1 cellular context compared by ENCODE assay signal in genomic region chr2:45898819-45899218, GRCh38.
TF ChIP-seq lines count a peak whose summit lies in the region.

No MANE protein-coding gene starts in this region.

TF ChIP-seq in SK-N-SH treated with all-trans-retinoic acid at 6 μM for 48 hours, 23 proteins besides CTCF, POLR2A, EP300 and RAD21:
- TF ChIP-seq, protein P1, sequence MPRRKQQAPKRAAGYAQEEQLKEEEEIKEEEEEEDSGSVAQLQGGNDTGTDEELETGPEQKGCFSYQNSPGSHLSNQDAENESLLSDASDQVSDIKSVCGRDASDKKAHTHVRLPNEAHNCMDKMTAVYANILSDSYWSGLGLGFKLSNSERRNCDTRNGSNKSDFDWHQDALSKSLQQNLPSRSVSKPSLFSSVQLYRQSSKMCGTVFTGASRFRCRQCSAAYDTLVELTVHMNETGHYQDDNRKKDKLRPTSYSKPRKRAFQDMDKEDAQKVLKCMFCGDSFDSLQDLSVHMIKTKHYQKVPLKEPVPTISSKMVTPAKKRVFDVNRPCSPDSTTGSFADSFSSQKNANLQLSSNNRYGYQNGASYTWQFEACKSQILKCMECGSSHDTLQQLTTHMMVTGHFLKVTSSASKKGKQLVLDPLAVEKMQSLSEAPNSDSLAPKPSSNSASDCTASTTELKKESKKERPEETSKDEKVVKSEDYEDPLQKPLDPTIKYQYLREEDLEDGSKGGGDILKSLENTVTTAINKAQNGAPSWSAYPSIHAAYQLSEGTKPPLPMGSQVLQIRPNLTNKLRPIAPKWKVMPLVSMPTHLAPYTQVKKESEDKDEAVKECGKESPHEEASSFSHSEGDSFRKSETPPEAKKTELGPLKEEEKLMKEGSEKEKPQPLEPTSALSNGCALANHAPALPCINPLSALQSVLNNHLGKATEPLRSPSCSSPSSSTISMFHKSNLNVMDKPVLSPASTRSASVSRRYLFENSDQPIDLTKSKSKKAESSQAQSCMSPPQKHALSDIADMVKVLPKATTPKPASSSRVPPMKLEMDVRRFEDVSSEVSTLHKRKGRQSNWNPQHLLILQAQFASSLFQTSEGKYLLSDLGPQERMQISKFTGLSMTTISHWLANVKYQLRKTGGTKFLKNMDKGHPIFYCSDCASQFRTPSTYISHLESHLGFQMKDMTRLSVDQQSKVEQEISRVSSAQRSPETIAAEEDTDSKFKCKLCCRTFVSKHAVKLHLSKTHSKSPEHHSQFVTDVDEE (CRISPR knock-in tag; IDR thresholded peaks at IDR 0.05): no peak
- TF ChIP-seq ARNTL (CRISPR knock-in tag; IDR thresholded peaks at IDR 0.05; ENCODE audit: borderline replicate concordance, low read depth) (no peak), ZNF70 (CRISPR knock-in tag; IDR thresholded peaks at IDR 0.05) (no peak), OSR1 (CRISPR knock-in tag; IDR thresholded peaks at IDR 0.05) (no peak), BACH2 (CRISPR knock-in tag; IDR thresholded peaks at IDR 0.05; ENCODE audit: borderline replicate concordance) (no peak), ZNF8 (CRISPR knock-in tag; IDR thresholded peaks at IDR 0.05) (no peak), ZNF565 (CRISPR knock-in tag; conservative IDR thresholded peaks at IDR 0.05; ENCODE audit: low read depth) (no peak), SNAI2 (CRISPR knock-in tag; IDR thresholded peaks at IDR 0.05) (no peak), PPARA (CRISPR knock-in tag; IDR thresholded peaks at IDR 0.05; ENCODE audit: borderline replicate concordance) (no peak), ISL1 (CRISPR knock-in tag; IDR thresholded peaks at IDR 0.05) (no peak), ESRRG (CRISPR knock-in tag; IDR thresholded peaks at IDR 0.05) (no peak), TCF4 (CRISPR knock-in tag; IDR thresholded peaks at IDR 0.05; ENCODE audit: borderline replicate concordance) (no peak), ZFP30 (CRISPR knock-in tag; IDR thresholded peaks at IDR 0.05) (no peak), GLIS3 (CRISPR knock-in tag; IDR thresholded peaks at IDR 0.05) (no peak), ZC3H10 (CRISPR knock-in tag; IDR thresholded peaks at IDR 0.05) (no peak)
- TF ChIP-seq, protein P2, sequence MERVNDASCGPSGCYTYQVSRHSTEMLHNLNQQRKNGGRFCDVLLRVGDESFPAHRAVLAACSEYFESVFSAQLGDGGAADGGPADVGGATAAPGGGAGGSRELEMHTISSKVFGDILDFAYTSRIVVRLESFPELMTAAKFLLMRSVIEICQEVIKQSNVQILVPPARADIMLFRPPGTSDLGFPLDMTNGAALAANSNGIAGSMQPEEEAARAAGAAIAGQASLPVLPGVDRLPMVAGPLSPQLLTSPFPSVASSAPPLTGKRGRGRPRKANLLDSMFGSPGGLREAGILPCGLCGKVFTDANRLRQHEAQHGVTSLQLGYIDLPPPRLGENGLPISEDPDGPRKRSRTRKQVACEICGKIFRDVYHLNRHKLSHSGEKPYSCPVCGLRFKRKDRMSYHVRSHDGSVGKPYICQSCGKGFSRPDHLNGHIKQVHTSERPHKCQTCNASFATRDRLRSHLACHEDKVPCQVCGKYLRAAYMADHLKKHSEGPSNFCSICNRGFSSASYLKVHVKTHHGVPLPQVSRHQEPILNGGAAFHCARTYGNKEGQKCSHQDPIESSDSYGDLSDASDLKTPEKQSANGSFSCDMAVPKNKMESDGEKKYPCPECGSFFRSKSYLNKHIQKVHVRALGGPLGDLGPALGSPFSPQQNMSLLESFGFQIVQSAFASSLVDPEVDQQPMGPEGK (CRISPR knock-in tag; IDR thresholded peaks at IDR 0.05; ENCODE audit: borderline replicate concordance): no peak
